In genomic region chr1:161054232-161054631, GRCh38 we compare ENCODE assay signal across 21 cellular contexts. TPM values are rescaled to one million over a fixed set of nuclear protein-coding genes. Genes with fewer than 3 reads are reported as not detected.
DNase-seq lines count a peak whose midpoint lies in the region; ATAC-seq and TF ChIP-seq lines count a peak whose summit lies in the region.
"Had no signal": no experiment of that assay in that cellular context is flagged by ENCODE, and none has a peak within 500 bp of the region (broad histone marks: within the 10 kb centered on the region; RNA-seq: fewer than 3 reads in every experiment).

No MANE protein-coding gene starts in this region.

- no peak overlapping the region for H3K4me3 Mint-ChIP-seq in activated T-cell treated with anti-CD3 and anti-CD28 coated beads, Interleukin-2, amount 50 U/mL, for 24 hours
- no peak overlapping the region for H3K4me3 Mint-ChIP-seq in activated T-cell treated with anti-CD3 and anti-CD28 coated beads, Interleukin-2, amount 50 U/mL, for 4 hours
- H3K4me3 Mint-ChIP-seq in activated B cell treated with CpG ODN at 0.5 μM for 24 hours (no peak overlapping the region), immature natural killer cell (no peak overlapping the region)
- H3K4me3 Mint-ChIP-seq in stimulated activated effector memory CD8-positive, alpha-beta T cell treated with anti-CD3 and anti-CD28 coated beads, Interleukin-12 subunit alpha, Interleukin-12 subunit beta, amount 100 ng/mL, for 72 hours = no peak overlapping the region
- H3K4me3 Mint-ChIP-seq: CD4-positive, alpha-beta T cell had no signal

- POLR2A ChIA-PET in activated B cell treated with CpG ODN at 0.5 μM for 24 hours (lab: Charles Lee) = no interaction called here

- no peak for ATAC-seq in activated T-cell treated with anti-CD3 and anti-CD28 coated beads, Interleukin-2, amount 50 U/mL, for 4 hours
- ATAC-seq in activated B cell treated with CpG ODN at 0.5 μM for 24 hours (ENCODE audit: low read depth) = no peak
- ATAC-seq in stimulated activated effector memory CD8-positive, alpha-beta T cell treated with anti-CD3 and anti-CD28 coated beads, Interleukin-12 subunit alpha, Interleukin-12 subunit beta, amount 100 ng/mL, for 72 hours = no peak
- no peak for ATAC-seq in activated naive CD4-positive, alpha-beta T cell treated with anti-CD3 and anti-CD28 coated beads, Interleukin-2, amount 50 U/mL, for 72 hours
- no peak for ATAC-seq in HG03354 (IDR thresholded peaks at IDR 0.05; ENCODE audit: poor library complexity, severe bottlenecking, unreplicated experiment)
- no peak for ATAC-seq in GM21529 (IDR thresholded peaks at IDR 0.05; ENCODE audit: unreplicated experiment)
- ATAC-seq: GM12878, PC-3 had no signal

- peaks cover 18% of the 10 kb centered on the region for H3K4me1 Mint-ChIP-seq in activated T-cell treated with anti-CD3 and anti-CD28 coated beads, Interleukin-2, amount 50 U/mL, for 24 hours (ENCODE audit: low read depth)
- H3K4me1 Mint-ChIP-seq in activated T-cell treated with anti-CD3 and anti-CD28 coated beads, Interleukin-2, amount 50 U/mL, for 4 hours (ENCODE audit: low read depth) = peaks cover 16% of the 10 kb centered on the region
- peaks cover 7% of the 10 kb centered on the region for H3K4me1 Mint-ChIP-seq in activated B cell treated with CpG ODN at 0.5 μM for 24 hours
- peaks cover 39 to 42% of the 10 kb centered on the region in 2 donors for H3K4me1 Mint-ChIP-seq in immature natural killer cell
- H3K4me1 Mint-ChIP-seq in stimulated activated effector memory CD8-positive, alpha-beta T cell treated with anti-CD3 and anti-CD28 coated beads, Interleukin-12 subunit alpha, Interleukin-12 subunit beta, amount 100 ng/mL, for 72 hours = peaks cover 39% of the 10 kb centered on the region

- CTCF ChIA-PET in activated B cell treated with CpG ODN at 0.5 μM for 24 hours (lab: Charles Lee) = no interaction called here

- peaks cover 87% of the 10 kb centered on the region for H3K36me3 Mint-ChIP-seq in activated T-cell treated with anti-CD3 and anti-CD28 coated beads, Interleukin-2, amount 50 U/mL, for 24 hours (ENCODE audit: low read depth)
- H3K36me3 Mint-ChIP-seq in activated T-cell treated with anti-CD3 and anti-CD28 coated beads, Interleukin-2, amount 50 U/mL, for 4 hours (ENCODE audit: insufficient read depth) = peaks cover 34% of the 10 kb centered on the region
- H3K36me3 Mint-ChIP-seq in activated B cell treated with CpG ODN at 0.5 μM for 24 hours (ENCODE audit: low read depth) (peaks cover 79% of the 10 kb centered on the region), immature natural killer cell (peaks cover 24 to 53% (median 29%) of the 10 kb centered on the region in 3 donors)
- H3K36me3 Mint-ChIP-seq in stimulated activated effector memory CD8-positive, alpha-beta T cell treated with anti-CD3 and anti-CD28 coated beads, Interleukin-12 subunit alpha, Interleukin-12 subunit beta, amount 100 ng/mL, for 72 hours = peaks cover 100% of the 10 kb centered on the region
- H3K36me3 Mint-ChIP-seq in activated naive CD4-positive, alpha-beta T cell treated with anti-CD3 and anti-CD28 coated beads, Interleukin-2, amount 50 U/mL, for 72 hours = peaks cover 0 to 45% of the 10 kb centered on the region in 2 donors

- H3K9me3 Mint-ChIP-seq in activated T-cell treated with anti-CD3 and anti-CD28 coated beads, Interleukin-2, amount 50 U/mL, for 24 hours = no peaks in the 10 kb centered on the region
- H3K9me3 Mint-ChIP-seq in activated T-cell treated with anti-CD3 and anti-CD28 coated beads, Interleukin-2, amount 50 U/mL, for 4 hours = no peaks in the 10 kb centered on the region
- no peaks in the 10 kb centered on the region for H3K9me3 Mint-ChIP-seq in activated B cell treated with CpG ODN at 0.5 μM for 24 hours
- no peaks in the 10 kb centered on the region for H3K9me3 Mint-ChIP-seq in immature natural killer cell
- no peaks in the 10 kb centered on the region for H3K9me3 Mint-ChIP-seq in stimulated activated effector memory CD8-positive, alpha-beta T cell treated with anti-CD3 and anti-CD28 coated beads, Interleukin-12 subunit alpha, Interleukin-12 subunit beta, amount 100 ng/mL, for 72 hours
- H3K9me3 Mint-ChIP-seq in activated naive CD4-positive, alpha-beta T cell treated with anti-CD3 and anti-CD28 coated beads, Interleukin-2, amount 50 U/mL, for 72 hours = no peaks in the 10 kb centered on the region
- H3K9me3 Mint-ChIP-seq: CD4-positive, alpha-beta T cell had no signal

- H3K27ac Mint-ChIP-seq in activated T-cell treated with anti-CD3 and anti-CD28 coated beads, Interleukin-2, amount 50 U/mL, for 24 hours = peak overlapping the region; percentile 59
- H3K27ac Mint-ChIP-seq in activated B cell treated with CpG ODN at 0.5 μM for 24 hours (peak overlapping the region; percentile 35), immature natural killer cell (peak overlapping the region in 4 of 6 donors; percentile 11 to 45 (median 32))
- peak overlapping the region; percentile 50 for H3K27ac Mint-ChIP-seq in stimulated activated effector memory CD8-positive, alpha-beta T cell treated with anti-CD3 and anti-CD28 coated beads, Interleukin-12 subunit alpha, Interleukin-12 subunit beta, amount 100 ng/mL, for 72 hours
- H3K27ac Mint-ChIP-seq in activated naive CD4-positive, alpha-beta T cell treated with anti-CD3 and anti-CD28 coated beads, Interleukin-2, amount 50 U/mL, for 72 hours = no peak overlapping the region
- H3K27ac Mint-ChIP-seq: CD4-positive, alpha-beta T cell had no signal

- intact Hi-C loops in activated B cell treated with CpG ODN at 0.5 μM for 24 hours (cut with micrococcal nuclease) = no loop called here

- no peak for TF ChIP-seq CTCF in activated B cell treated with CpG ODN at 0.5 μM for 24 hours (IDR thresholded peaks at IDR 0.05)

- no peak for DNase-seq in activated T-cell treated with anti-CD3 and anti-CD28 coated beads, Interleukin-2, amount 50 U/mL, for 24 hours
- no peak for DNase-seq in activated T-cell treated with anti-CD3 and anti-CD28 coated beads, Interleukin-2, amount 50 U/mL, for 4 hours
- DNase-seq in activated B cell treated with CpG ODN at 0.5 μM for 24 hours (no peak), immature natural killer cell (no peak)
- no peak for DNase-seq in stimulated activated effector memory CD8-positive, alpha-beta T cell treated with anti-CD3 and anti-CD28 coated beads, Interleukin-12 subunit alpha, Interleukin-12 subunit beta, amount 100 ng/mL, for 72 hours (ENCODE audit: low spot score in 2 of 2)
- no peak for DNase-seq in activated naive CD4-positive, alpha-beta T cell treated with anti-CD3 and anti-CD28 coated beads, Interleukin-2, amount 50 U/mL, for 72 hours (ENCODE audit: low spot score in 2 of 2)
- DNase-seq: BE2C; CD4-positive, alpha-beta T cell; GM23248; NCI-H1092 treated with DMSO at 0.1 percent for 48 hours; NCI-H2107; NCI-H2227 treated with DMSO at 0.1 percent for 48 hours; NCI-H510A treated with DMSO at 0.1 percent for 48 hours; NCI-H82; PC-3; RPMI8226; SHP77 treated with DMSO at 0.1 percent for 48 hours had no signal

- no peaks in the 10 kb centered on the region for H3K27me3 Mint-ChIP-seq in activated T-cell treated with anti-CD3 and anti-CD28 coated beads, Interleukin-2, amount 50 U/mL, for 24 hours
- H3K27me3 Mint-ChIP-seq in activated T-cell treated with anti-CD3 and anti-CD28 coated beads, Interleukin-2, amount 50 U/mL, for 4 hours (ENCODE audit: low read depth) = no peaks in the 10 kb centered on the region
- H3K27me3 Mint-ChIP-seq in activated B cell treated with CpG ODN at 0.5 μM for 24 hours (no peaks in the 10 kb centered on the region), immature natural killer cell (ENCODE audit: low read depth in 3 of 3) (peaks cover under 1 to 5% (median 2%) of the 10 kb centered on the region in 3 donors)
- H3K27me3 Mint-ChIP-seq: CD4-positive, alpha-beta T cell had no signal

RNA-seq across cellular contexts. Expression of gene USF1, which starts 8.5 kb away (rescaled TPM):
- total RNA-seq in activated T-cell treated with anti-CD3 and anti-CD28 coated beads, Interleukin-2, amount 50 U/mL, for 4 hours = 10 to 100 TPM; 44.3 to 53.0 (median 44.9) TPM
- 134 and 143 TPM in 2 replicates for total RNA-seq in activated B cell treated with CpG ODN at 0.5 μM for 24 hours
- polyA plus RNA-seq in immature natural killer cell = 10 to 100 TPM in 1 of 3 donors, 1 to 10 TPM in 1, not detected in 1; 7.9 to 12.2 TPM
- 10 to 100 TPM; 50.8 to 90.6 TPM for total RNA-seq in activated naive CD4-positive, alpha-beta T cell treated with anti-CD3 and anti-CD28 coated beads, Interleukin-2, amount 50 U/mL, for 72 hours

RNA-seq across cellular contexts. Expression of gene ARHGAP30, which starts 15.5 kb away (rescaled TPM):
- total RNA-seq in activated T-cell treated with anti-CD3 and anti-CD28 coated beads, Interleukin-2, amount 50 U/mL, for 4 hours = 100 to 1,000 TPM; 103 to 128 (median 106) TPM
- total RNA-seq in activated B cell treated with CpG ODN at 0.5 μM for 24 hours = 154 and 158 TPM in 2 replicates
- 100 to 1,000 TPM in 2 of 3 donors, 10 to 100 TPM in 1; 98.0 to 265 (median 103) TPM for polyA plus RNA-seq in immature natural killer cell
- total RNA-seq in activated naive CD4-positive, alpha-beta T cell treated with anti-CD3 and anti-CD28 coated beads, Interleukin-2, amount 50 U/mL, for 72 hours = 100 to 1,000 TPM; 116 to 180 TPM
- total RNA-seq: GM23248 had no signal

RNA-seq across cellular contexts. Expression of gene TSTD1, which starts 15.5 kb away (rescaled TPM):
- total RNA-seq in activated T-cell treated with anti-CD3 and anti-CD28 coated beads, Interleukin-2, amount 50 U/mL, for 4 hours = 10 to 100 TPM; 20.3 to 67.2 (median 25.6) TPM
- 69.8 and 70.2 TPM in 2 replicates for total RNA-seq in activated B cell treated with CpG ODN at 0.5 μM for 24 hours
- 100 to 1,000 TPM; 229 to 385 (median 349) TPM for polyA plus RNA-seq in immature natural killer cell
- total RNA-seq in activated naive CD4-positive, alpha-beta T cell treated with anti-CD3 and anti-CD28 coated beads, Interleukin-2, amount 50 U/mL, for 72 hours = 10 to 100 TPM; 59.3 to 66.8 TPM
- total RNA-seq: A172, GM23248 had no signal
- polyA plus RNA-seq: GM23248 had no signal

RNA-seq across cellular contexts. Expression of gene F11R, which starts 33.3 kb away (rescaled TPM):
- total RNA-seq in activated T-cell treated with anti-CD3 and anti-CD28 coated beads, Interleukin-2, amount 50 U/mL, for 4 hours = 1 to 10 TPM; 3.9 to 7.6 (median 7.3) TPM
- total RNA-seq in activated B cell treated with CpG ODN at 0.5 μM for 24 hours = 11.1 and 11.6 TPM in 2 replicates
- 10 to 100 TPM; 11.5 to 53.2 (median 27.7) TPM for polyA plus RNA-seq in immature natural killer cell
- total RNA-seq in activated naive CD4-positive, alpha-beta T cell treated with anti-CD3 and anti-CD28 coated beads, Interleukin-2, amount 50 U/mL, for 72 hours = 10 to 100 TPM; 26.0 to 63.6 TPM

RNA-seq across cellular contexts. Expression of gene NECTIN4, which starts 35.1 kb away (rescaled TPM):
- under 1 TPM in 1 of 3 donors, not detected in 2; 0.08 TPM for total RNA-seq in activated T-cell treated with anti-CD3 and anti-CD28 coated beads, Interleukin-2, amount 50 U/mL, for 4 hours
- not detected in 2 replicates for total RNA-seq in activated B cell treated with CpG ODN at 0.5 μM for 24 hours
- not detected for polyA plus RNA-seq in immature natural killer cell
- under 1 TPM in 1 of 2 donors, not detected in 1; 0.16 TPM for total RNA-seq in activated naive CD4-positive, alpha-beta T cell treated with anti-CD3 and anti-CD28 coated beads, Interleukin-2, amount 50 U/mL, for 72 hours

Comparison
In these comparisons a context has a peak if more than half of its experiments do, and no peak if none do; other contexts are left out.
1. H3K27ac Mint-ChIP-seq: peak in activated T-cell treated with anti-CD3 and anti-CD28 coated beads, Interleukin-2, amount 50 U/mL, for 24 hours (single experiment), activated B cell treated with CpG ODN at 0.5 μM for 24 hours (single experiment), immature natural killer cell (4 of 6) and stimulated activated effector memory CD8-positive, alpha-beta T cell treated with anti-CD3 and anti-CD28 coated beads, Interleukin-12 subunit alpha, Interleukin-12 subunit beta, amount 100 ng/mL, for 72 hours (single experiment); none in activated naive CD4-positive, alpha-beta T cell treated with anti-CD3 and anti-CD28 coated beads, Interleukin-2, amount 50 U/mL, for 72 hours (0 of 2).